In genomic region chr13:45108716-45109706, GRCh38 we compare ENCODE assay signal across 9 cellular contexts. TPM values are rescaled to one million over a fixed set of nuclear protein-coding genes. Genes with fewer than 3 reads are reported as not detected.
DNase-seq lines count a peak whose midpoint lies in the region; ATAC-seq and TF ChIP-seq lines count a peak whose summit lies in the region.
"Had no signal": no experiment of that assay in that cellular context is flagged by ENCODE, and none has a peak within 500 bp of the region (broad histone marks: within the 10 kb centered on the region; RNA-seq: fewer than 3 reads in every experiment).

No MANE protein-coding gene starts in this region.

- H3K4me3 ChIP-seq in gastroesophageal sphincter, result no peak overlapping the region

- no peak for TF ChIP-seq EP300 in gastroesophageal sphincter (IDR thresholded peaks at IDR 0.05)

- CTCF ChIA-PET in activated CD4-positive, alpha-beta memory T cell treated with anti-CD3 and anti-CD28 coated beads for 36 hours (lab: Charles Lee), result interaction anchor here (0.5 to 0.9 kb wide), 3 partner anchors 62 to 176 kb away, joined by 3 to 5 read pairs (median 3); no protein-coding TSS in a partner anchor
- CTCF ChIA-PET in activated CD4-positive, alpha-beta memory T cell treated with anti-CD3 and anti-CD28 coated beads, Interleukin-2, amount 10 ng/mL, durations not matched to agents 7 days and 5 days (lab: Charles Lee), result interaction anchor here (1.0 kb wide), 1 partner anchor 11 kb away, joined by 4 read pairs; the partner anchor contains the start of gene GTF2F2

- H3K27me3 Mint-ChIP-seq in activated CD4-positive, alpha-beta memory T cell treated with anti-CD3 and anti-CD28 coated beads for 36 hours, result peaks cover 11% of the 10 kb centered on the region
- H3K27me3 Mint-ChIP-seq in activated CD4-positive, alpha-beta memory T cell treated with anti-CD3 and anti-CD28 coated beads, Interleukin-2, amount 10 ng/mL, durations not matched to agents 7 days and 5 days, result peaks cover 18% of the 10 kb centered on the region
- peaks cover 17% of the 10 kb centered on the region for H3K27me3 Mint-ChIP-seq in stimulated activated memory B cell treated with anti-CD40 and anti-IgM and Interleukin-4, amounts not matched to agents 10 μg/mL and 1 μg/mL and 100 μg/mL, for 72 hours

- intact Hi-C loops in activated CD4-positive, alpha-beta memory T cell treated with anti-CD3 and anti-CD28 coated beads for 36 hours (cut with micrococcal nuclease), result no loop called here

- H3K4me3 Mint-ChIP-seq in activated CD4-positive, alpha-beta memory T cell treated with anti-CD3 and anti-CD28 coated beads for 36 hours, result no peak overlapping the region
- H3K4me3 Mint-ChIP-seq in activated CD4-positive, alpha-beta memory T cell treated with anti-CD3 and anti-CD28 coated beads, Interleukin-2, amount 10 ng/mL, durations not matched to agents 7 days and 5 days, result no peak overlapping the region
- H3K4me3 Mint-ChIP-seq in stimulated activated memory B cell treated with anti-CD40 and anti-IgM and Interleukin-4, amounts not matched to agents 10 μg/mL and 1 μg/mL and 100 μg/mL, for 72 hours, result peak overlapping the region; percentile 27
- H3K4me3 Mint-ChIP-seq: neural crest cell had no signal

- H3K9me3 Mint-ChIP-seq in activated CD4-positive, alpha-beta memory T cell treated with anti-CD3 and anti-CD28 coated beads for 36 hours, result no peaks in the 10 kb centered on the region
- no peaks in the 10 kb centered on the region for H3K9me3 Mint-ChIP-seq in activated CD4-positive, alpha-beta memory T cell treated with anti-CD3 and anti-CD28 coated beads, Interleukin-2, amount 10 ng/mL, durations not matched to agents 7 days and 5 days
- no peaks in the 10 kb centered on the region for H3K9me3 Mint-ChIP-seq in stimulated activated memory B cell treated with anti-CD40 and anti-IgM and Interleukin-4, amounts not matched to agents 10 μg/mL and 1 μg/mL and 100 μg/mL, for 72 hours
- H3K9me3 Mint-ChIP-seq: neural crest cell had no signal

- WGBS in gastroesophageal sphincter (ENCODE audit: low coverage in 1 of 2), 2 donors, result 44 to 67% methylated on average over 2 to 13 of the region's 16 CpGs

- no peaks in the 10 kb centered on the region for H3K36me3 ChIP-seq in gastroesophageal sphincter

- TF ChIP-seq CTCF in gastroesophageal sphincter (IDR thresholded peaks at IDR 0.05), result no peak

- peaks cover 12% of the 10 kb centered on the region for H3K27me3 ChIP-seq in gastroesophageal sphincter

- no peaks in the 10 kb centered on the region for H3K36me3 Mint-ChIP-seq in activated CD4-positive, alpha-beta memory T cell treated with anti-CD3 and anti-CD28 coated beads for 36 hours
- H3K36me3 Mint-ChIP-seq in activated CD4-positive, alpha-beta memory T cell treated with anti-CD3 and anti-CD28 coated beads, Interleukin-2, amount 10 ng/mL, durations not matched to agents 7 days and 5 days (ENCODE audit: low read depth), result no peaks in the 10 kb centered on the region
- no peaks in the 10 kb centered on the region for H3K36me3 Mint-ChIP-seq in stimulated activated memory B cell treated with anti-CD40 and anti-IgM and Interleukin-4, amounts not matched to agents 10 μg/mL and 1 μg/mL and 100 μg/mL, for 72 hours

- H3K9me3 ChIP-seq in gastroesophageal sphincter, result no peaks in the 10 kb centered on the region

- peak; percentile 23 for DNase-seq in activated CD4-positive, alpha-beta memory T cell treated with anti-CD3 and anti-CD28 coated beads for 36 hours
- no peak for DNase-seq in activated CD4-positive, alpha-beta memory T cell treated with anti-CD3 and anti-CD28 coated beads, Interleukin-2, amount 10 ng/mL, durations not matched to agents 7 days and 5 days
- DNase-seq in amniotic epithelial cell (ENCODE audit: low read depth), result peak; percentile 99
- DNase-seq in NCI-H187 treated with DMSO at 0.1 percent for 48 hours (lab: John Stamatoyannopoulos, UW), result no peak
- no peak for DNase-seq in NAMALWA (ENCODE audit: low spot score)

- POLR2A ChIA-PET in activated CD4-positive, alpha-beta memory T cell treated with anti-CD3 and anti-CD28 coated beads for 36 hours (lab: Charles Lee), result interaction anchor here (0.6 kb wide), 1 partner anchor 8 kb away, joined by 3 read pairs; no protein-coding TSS in a partner anchor
- POLR2A ChIA-PET in activated CD4-positive, alpha-beta memory T cell treated with anti-CD3 and anti-CD28 coated beads, Interleukin-2, amount 10 ng/mL, durations not matched to agents 7 days and 5 days (lab: Charles Lee), result interaction anchor here (1.5 kb wide), 1 partner anchor 11 kb away, joined by 5 read pairs; the partner anchor contains the start of gene GTF2F2

- no peak overlapping the region for H3K27ac ChIP-seq in gastroesophageal sphincter

- H3K4me1 ChIP-seq in gastroesophageal sphincter, result no peaks in the 10 kb centered on the region

- TF ChIP-seq POLR2A in gastroesophageal sphincter (IDR thresholded peaks at IDR 0.05), result no peak

- H3K4me1 Mint-ChIP-seq in activated CD4-positive, alpha-beta memory T cell treated with anti-CD3 and anti-CD28 coated beads for 36 hours (ENCODE audit: low read depth), result peaks cover 6% of the 10 kb centered on the region
- peaks cover 10% of the 10 kb centered on the region for H3K4me1 Mint-ChIP-seq in activated CD4-positive, alpha-beta memory T cell treated with anti-CD3 and anti-CD28 coated beads, Interleukin-2, amount 10 ng/mL, durations not matched to agents 7 days and 5 days
- peaks cover 12% of the 10 kb centered on the region for H3K4me1 Mint-ChIP-seq in stimulated activated memory B cell treated with anti-CD40 and anti-IgM and Interleukin-4, amounts not matched to agents 10 μg/mL and 1 μg/mL and 100 μg/mL, for 72 hours

- ATAC-seq in HG03108 (IDR thresholded peaks at IDR 0.05; ENCODE audit: unreplicated experiment), result peak; percentile 60
- ATAC-seq in stimulated activated memory B cell treated with anti-CD40 and anti-IgM and Interleukin-4, amounts not matched to agents 10 μg/mL and 1 μg/mL and 100 μg/mL, for 72 hours, result peak; percentile 89
- no peak for ATAC-seq in gastroesophageal sphincter

- H3K27ac Mint-ChIP-seq in activated CD4-positive, alpha-beta memory T cell treated with anti-CD3 and anti-CD28 coated beads for 36 hours, result no peak overlapping the region
- H3K27ac Mint-ChIP-seq in activated CD4-positive, alpha-beta memory T cell treated with anti-CD3 and anti-CD28 coated beads, Interleukin-2, amount 10 ng/mL, durations not matched to agents 7 days and 5 days, result no peak overlapping the region
- peak overlapping the region; percentile 69 for H3K27ac Mint-ChIP-seq in stimulated activated memory B cell treated with anti-CD40 and anti-IgM and Interleukin-4, amounts not matched to agents 10 μg/mL and 1 μg/mL and 100 μg/mL, for 72 hours

RNA-seq across cellular contexts. Expression of gene GTF2F2, which starts 11.3 kb away (rescaled TPM):
- 10 to 100 TPM; 25.4 to 26.0 TPM for total RNA-seq in activated CD4-positive, alpha-beta memory T cell treated with anti-CD3 and anti-CD28 coated beads for 36 hours
- 10 to 100 TPM; 15.3 to 15.5 TPM for total RNA-seq in activated CD4-positive, alpha-beta memory T cell treated with anti-CD3 and anti-CD28 coated beads, Interleukin-2, amount 10 ng/mL, durations not matched to agents 7 days and 5 days
- 10 to 100 TPM; 15.3 to 19.6 (median 17.7) TPM for total RNA-seq in gastroesophageal sphincter

Comparison
In these comparisons a context has a peak if more than half of its experiments do, and no peak if none do; other contexts are left out.
1. DNase-seq: peak in activated CD4-positive, alpha-beta memory T cell treated with anti-CD3 and anti-CD28 coated beads for 36 hours (single experiment) and amniotic epithelial cell (single experiment); none in activated CD4-positive, alpha-beta memory T cell treated with anti-CD3 and anti-CD28 coated beads, Interleukin-2, amount 10 ng/mL, durations not matched to agents 7 days and 5 days (single experiment), NCI-H187 treated with DMSO at 0.1 percent for 48 hours (single experiment) and NAMALWA (single experiment).